In the genomic region with DNA sequence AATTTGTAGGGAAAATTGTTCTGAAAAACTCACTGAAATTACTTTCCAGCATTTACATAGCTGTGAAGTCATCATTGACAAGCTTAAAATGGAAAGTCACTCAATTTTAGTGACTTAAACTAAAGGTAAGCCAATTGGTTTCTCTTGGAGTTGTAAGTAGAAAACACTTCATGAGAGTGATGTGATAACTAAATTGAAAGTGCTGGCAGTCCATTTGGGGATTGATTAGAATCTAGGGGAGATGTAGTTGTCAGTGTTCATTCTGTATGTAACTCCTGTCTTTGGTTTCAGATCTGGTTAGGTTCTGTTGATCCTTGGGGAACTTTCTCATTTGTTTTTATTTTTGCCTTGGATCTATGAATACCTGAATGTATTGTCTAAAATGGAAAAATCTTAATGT, we compare ENCODE assay signal across 18 cellular contexts. TPM values are rescaled to one million over a fixed set of nuclear protein-coding genes. Genes with fewer than 3 reads are reported as not detected.
A peak's percentile ranks its signal among the peaks of the same experiment; 100 is the strongest.
DNase-seq lines count a peak whose midpoint lies in the region; ATAC-seq, FAIRE-seq and TF ChIP-seq lines count a peak whose summit lies in the region.
"Had no signal": no experiment of that assay in that cellular context is flagged by ENCODE, and none has a peak within 500 bp of the region (broad histone marks: within the 10 kb centered on the region; RNA-seq: fewer than 3 reads in every experiment).

No MANE protein-coding gene starts in this region.

- H3K79me2 ChIP-seq in HepG2 (ENCODE audit: insufficient read depth, low read length): peaks cover 2% of the 10 kb centered on the region

- POLR2A ChIA-PET in HepG2 (lab: Yijun Ruan, JAX): no interaction called here

- no peak for ATAC-seq in HepG2
- ATAC-seq in right lobe of liver: no peak
- ATAC-seq: GM23338 had no signal

- H3K4me3 ChIP-seq in HepG2 (replicated peaks in 1 of 3; ENCODE audit: insufficient read depth in 1 of 3, low read depth in 2 of 3, low read length in 3 of 3) (no peak overlapping the region), right lobe of liver (no peak overlapping the region)
- H3K4me3 ChIP-seq: GM23338 had no signal

- peaks cover 19% of the 10 kb centered on the region for H3K36me3 Mint-ChIP-seq in activated naive CD4-positive, alpha-beta T cell treated with anti-CD3 and anti-CD28 coated beads, Interleukin-2, amount 50 U/mL, for 24 hours
- peaks cover 43% of the 10 kb centered on the region for H3K36me3 Mint-ChIP-seq in nephron progenitor cell (ENCODE audit: low read depth)

- peaks cover 48% of the 10 kb centered on the region for H4K20me1 ChIP-seq in HepG2 (ENCODE audit: insufficient read depth, low read length)

- H3K4me3 Mint-ChIP-seq in activated naive CD4-positive, alpha-beta T cell treated with anti-CD3 and anti-CD28 coated beads, Interleukin-2, amount 50 U/mL, for 24 hours: no peak overlapping the region
- H3K4me3 Mint-ChIP-seq in nephron progenitor cell: no peak overlapping the region
- H3K4me3 Mint-ChIP-seq: CD4-positive, CD25-positive, alpha-beta regulatory T cell; CD8-positive, alpha-beta memory T cell; GM23338 had no signal

- H3K9me3 ChIP-seq in HepG2 (ENCODE audit: low read length) (no peaks in the 10 kb centered on the region), right lobe of liver (no peaks in the 10 kb centered on the region)
- H3K9me3 ChIP-seq: BE2C had no signal

- TF ChIP-seq RAD21 in HepG2 (CRISPR knock-in tag; IDR thresholded peaks at IDR 0.05): no peak

- TF ChIP-seq EP300 in HepG2 (IDR thresholded peaks at IDR 0.05; ENCODE audit: low read depth in 2 of 2, low read length in 2 of 2): no peak
- TF ChIP-seq EP300 in HepG2 (CRISPR knock-in tag; IDR thresholded peaks at IDR 0.05; ENCODE audit: borderline replicate concordance): no peak

- H3K36me3 ChIP-seq in HepG2 (replicated peaks in 1 of 2; ENCODE audit: control insufficient read depth in 1 of 2, insufficient read depth in 2 of 2, low read length in 2 of 2) (peaks cover 18 to 86% of the 10 kb centered on the region in 2 experiments), right lobe of liver (peaks cover 0 to 26% (median 18%) of the 10 kb centered on the region in 4 donors)

- no peak overlapping the region for H2AFZ ChIP-seq in HepG2 (ENCODE audit: low read length)
- H2AFZ ChIP-seq: GM23338 had no signal

- no peak overlapping the region for H3K9ac ChIP-seq in HepG2 (ENCODE audit: insufficient read depth, low read depth, low read length)

- FAIRE-seq in HepG2 (lab: Jason Lieb, UNC) (no peak), GM19239 (lab: Jason Lieb, UNC) (no peak)
- FAIRE-seq: G401.6, GM12891, H54 had no signal

- no peaks in the 10 kb centered on the region for H3K27me3 Mint-ChIP-seq in activated naive CD4-positive, alpha-beta T cell treated with anti-CD3 and anti-CD28 coated beads, Interleukin-2, amount 50 U/mL, for 24 hours
- H3K27me3 Mint-ChIP-seq in nephron progenitor cell (ENCODE audit: low read depth, poor library complexity): no peaks in the 10 kb centered on the region
- H3K27me3 Mint-ChIP-seq: CD4-positive, CD25-positive, alpha-beta regulatory T cell had no signal

- no TSS peak for BruUV-seq in HepG2 (replicated peaks; lab: Mats Ljungman, UMichigan)

- TF ChIP-seq POLR2A in HepG2 (IDR thresholded peaks at IDR 0.05; ENCODE audit: insufficient read depth in 1 of 2, low read depth in 2 of 2, low read length in 2 of 2) (peak in 1 of 2 experiments; percentile 28; a peak in 1 of 4 replicates), right lobe of liver (IDR thresholded peaks at IDR 0.05) (no peak)

- intact Hi-C loops in HepG2 (cut with micrococcal nuclease; ENCODE audit: unreplicated experiment) (no loop called here), right lobe of liver (cut with DNase I) (no loop called here)

- no peak overlapping the region for H3K4me2 ChIP-seq in HepG2 (ENCODE audit: low read depth, low read length)
- H3K4me2 ChIP-seq: GM23338 had no signal

- no peaks in the 10 kb centered on the region for H3K9me3 Mint-ChIP-seq in activated naive CD4-positive, alpha-beta T cell treated with anti-CD3 and anti-CD28 coated beads, Interleukin-2, amount 50 U/mL, for 24 hours
- H3K9me3 Mint-ChIP-seq in nephron progenitor cell: no peaks in the 10 kb centered on the region
- H3K9me3 Mint-ChIP-seq: CD4-positive, CD25-positive, alpha-beta regulatory T cell; CD8-positive, alpha-beta memory T cell; GM23338 had no signal

- no peak for DNase-seq in activated naive CD4-positive, alpha-beta T cell (lab: John Stamatoyannopoulos, UW)
- no peak for DNase-seq in HepG2 (ENCODE audit: low spot score)
- DNase-seq in right lobe of liver: no peak
- no peak for DNase-seq in nephron progenitor cell
- DNase-seq in GM19239 (ENCODE audit: insufficient read length, low spot score): no peak
- DNase-seq: BE2C; C1 segment of cervical spinal cord; CD4-positive, CD25-positive, alpha-beta regulatory T cell; CD8-positive, alpha-beta memory T cell; COR-L47; DMS 273 treated with DMSO at 0.1 percent for 48 hours; DMS53; HCEC 1CT had no signal

- in situ Hi-C loops in HepG2 (cut with HindIII; ENCODE audit: extremely low pct_ligation_motif_present, low pct_unique_long_range_greater_than_20kb): no loop called here

- no peaks in the 10 kb centered on the region for H3K4me1 ChIP-seq in HepG2 (ENCODE audit: insufficient read depth, low read length)
- H3K4me1 ChIP-seq in right lobe of liver: no peaks in the 10 kb centered on the region
- H3K4me1 ChIP-seq: BE2C had no signal

- H3K27me3 ChIP-seq in HepG2 (ENCODE audit: control insufficient read depth in 1 of 2, insufficient read depth in 2 of 2, low read length in 2 of 2): no peaks in the 10 kb centered on the region
- H3K27me3 ChIP-seq in right lobe of liver: no peaks in the 10 kb centered on the region
- H3K27me3 ChIP-seq: BE2C had no signal

- TF ChIP-seq CTCF in HepG2 (CRISPR knock-in tag; IDR thresholded peaks at IDR 0.05) (no peak), right lobe of liver (IDR thresholded peaks at IDR 0.05) (no peak), nephron progenitor cell (IDR thresholded peaks at IDR 0.05) (no peak)

- peak overlapping the region; percentile 1 for H3K27ac Mint-ChIP-seq in activated naive CD4-positive, alpha-beta T cell treated with anti-CD3 and anti-CD28 coated beads, Interleukin-2, amount 50 U/mL, for 24 hours
- H3K27ac Mint-ChIP-seq in nephron progenitor cell: peak overlapping the region; percentile 12
- H3K27ac Mint-ChIP-seq: GM23338 had no signal

- CTCF ChIA-PET in HepG2 (lab: Yijun Ruan, JAX; ENCODE audit: low intra/inter-chr PET ratio, low total read pairs): no interaction called here

- H3K4me1 Mint-ChIP-seq in activated naive CD4-positive, alpha-beta T cell treated with anti-CD3 and anti-CD28 coated beads, Interleukin-2, amount 50 U/mL, for 24 hours: peaks cover 19% of the 10 kb centered on the region
- H3K4me1 Mint-ChIP-seq in nephron progenitor cell: no peaks in the 10 kb centered on the region

- H3K27ac ChIP-seq in HepG2 (ENCODE audit: extremely low read length, insufficient read depth, low read length) (no peak overlapping the region), right lobe of liver (no peak overlapping the region)

TF ChIP-seq in HepG2, 621 proteins besides CTCF, POLR2A, EP300 and RAD21 (continues in another document):
- TF ChIP-seq CREB1 (IDR thresholded peaks at IDR 0.05) (no peak), CREB1 (CRISPR knock-in tag; IDR thresholded peaks at IDR 0.05) (0 out of 2 replicates have a peak, but pooled peaks have one; percentile 19), AGO2 (optimal IDR thresholded peaks at IDR 0.05; ENCODE audit: low read depth, low read length) (peak; percentile 52), RBM22 (optimal IDR thresholded peaks at IDR 0.05; ENCODE audit: low read length) (peak; percentile 78), ZBTB34 (CRISPR knock-in tag; IDR thresholded peaks at IDR 0.05) (no peak)

RNA-seq across cellular contexts. Expression of gene COX7A2L, which starts 53.8 kb away (rescaled TPM):
- total RNA-seq in HepG2 (2016; rRNA removed; fragmentation: Illumina TruSeq; extraction: Trizol): 201 and 272 TPM in 2 replicates
- 111 and 117 TPM in 2 replicates for total RNA-seq in HepG2 (2016; cell fraction: cytosol; rRNA removed; fragmentation: Illumina TruSeq; extraction: Trizol; ENCODE audit: low read depth)
- 197 and 297 TPM in 2 replicates for total RNA-seq in HepG2 (2016; cell fraction: insoluble cytoplasmic fraction; rRNA removed; fragmentation: Illumina TruSeq; extraction: Trizol)
- 232 and 238 TPM in 2 replicates for total RNA-seq in HepG2 (2016; cell fraction: membrane; rRNA removed; fragmentation: Illumina TruSeq; extraction: Trizol)
- 71.7 and 82.5 TPM in 2 replicates for total RNA-seq in HepG2 (2016; cell fraction: nucleus; rRNA removed; fragmentation: Illumina TruSeq; extraction: Trizol)
- polyA plus RNA-seq in HepG2 (2011; rRNA removed): 122 and 155 TPM in 2 replicates
- 137 and 167 TPM in 2 replicates for polyA plus RNA-seq in HepG2 (2011; cell fraction: cytosol; rRNA removed)
- polyA plus RNA-seq in HepG2 (2011; cell fraction: nucleus; rRNA removed): 30.5 and 38.2 TPM in 2 replicates
- 187 and 191 TPM in 2 replicates for polyA plus RNA-seq in HepG2 (2012)
- 119 TPM in 2 replicates for polyA plus RNA-seq in HepG2 (2016; cell fraction: cytosol; fragmentation: Illumina TruSeq; extraction: Trizol; ENCODE audit: low read depth)
- 279 and 314 TPM in 2 replicates for polyA plus RNA-seq in HepG2 (2016; cell fraction: insoluble cytoplasmic fraction; fragmentation: Illumina TruSeq; extraction: Trizol; ENCODE audit: low read depth)
- 211 and 215 TPM in 2 replicates for polyA plus RNA-seq in HepG2 (2016; cell fraction: membrane; fragmentation: Illumina TruSeq; extraction: Trizol; ENCODE audit: low read depth)
- 118 and 123 TPM in 2 replicates for polyA plus RNA-seq in HepG2 (2016; cell fraction: nucleus; fragmentation: Illumina TruSeq; extraction: Trizol; ENCODE audit: insufficient read depth, low read depth)
- polyA minus RNA-seq in HepG2 (2011; rRNA and poly(A)+ RNA removed; ENCODE audit: low replicate concordance): 66.1 and 73.1 TPM in 2 replicates
- polyA minus RNA-seq in HepG2 (2011; cell fraction: cytosol; rRNA and poly(A)+ RNA removed): 41.1 and 44.7 TPM in 2 replicates
- 22.7 and 28.1 TPM in 2 replicates for polyA minus RNA-seq in HepG2 (2011; cell fraction: nucleus; rRNA and poly(A)+ RNA removed)
- total RNA-seq in right lobe of liver: 10 to 100 TPM; 37.5 to 97.0 (median 57.6) TPM
